In the genomic region with DNA sequence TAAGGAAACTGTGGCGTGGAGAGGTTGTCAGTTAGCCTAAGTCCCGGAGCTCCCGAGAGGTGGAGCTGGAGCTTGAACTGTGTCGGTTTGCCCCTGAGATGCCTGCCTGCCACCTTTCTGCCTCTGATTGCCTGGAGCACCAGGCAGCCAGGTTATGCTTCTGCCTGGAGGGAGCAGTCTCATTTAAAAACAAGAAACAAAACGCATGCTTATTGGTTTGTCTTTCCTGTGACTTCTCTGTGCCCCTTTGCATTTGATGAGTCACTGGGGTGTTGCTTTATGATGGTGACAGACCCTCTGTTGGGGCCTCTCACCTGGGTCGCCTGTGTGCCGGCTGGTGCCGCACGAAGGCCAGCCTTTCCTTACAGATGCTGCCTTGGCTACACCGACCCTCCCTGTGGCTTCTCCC, we compare ENCODE assay signal across 23 cellular contexts. TPM values are rescaled to one million over a fixed set of nuclear protein-coding genes. Genes with fewer than 3 reads are reported as not detected.
DNase-seq lines count a peak whose midpoint lies in the region; ATAC-seq, FAIRE-seq and TF ChIP-seq lines count a peak whose summit lies in the region.
"Had no signal": no experiment of that assay in that cellular context is flagged by ENCODE, and none has a peak within 500 bp of the region (broad histone marks: within the 10 kb centered on the region; RNA-seq: fewer than 3 reads in every experiment).

No MANE protein-coding gene starts in this region.

- no peak overlapping the region for H3K4me2 ChIP-seq in A549
- H3K4me2 ChIP-seq in mesenchymal stem cell (ENCODE audit: low read length, poor library complexity, severe bottlenecking): no peak overlapping the region
- H3K4me2 ChIP-seq: neural progenitor cell had no signal

- no peak overlapping the region for H2BK12ac ChIP-seq in mesenchymal stem cell (ENCODE audit: low read length in 2 of 2)

- peaks cover 59% of the 10 kb centered on the region for H3K4me1 Mint-ChIP-seq in activated naive CD8-positive, alpha-beta T cell treated with anti-CD3 and anti-CD28 coated beads, Interleukin-2, amount 50 U/mL, for 24 hours

- H3K4me1 ChIP-seq in A549: peaks cover 52% of the 10 kb centered on the region
- H3K4me1 ChIP-seq in HUES48 (ENCODE audit: control insufficient read depth, insufficient read depth, low read length): peaks cover 46% of the 10 kb centered on the region
- peaks cover 29% of the 10 kb centered on the region for H3K4me1 ChIP-seq in mesenchymal stem cell (ENCODE audit: control insufficient read depth, insufficient read depth, low read depth, low read length)

- H3K27me3 ChIP-seq in HUES48 (ENCODE audit: control insufficient read depth, insufficient read depth, low read length): no peaks in the 10 kb centered on the region
- no peaks in the 10 kb centered on the region for H3K27me3 ChIP-seq in mesenchymal stem cell (ENCODE audit: control insufficient read depth in 1 of 2, insufficient read depth in 1 of 2, low read length in 2 of 2)
- H3K27me3 ChIP-seq: ascending aorta, heart right ventricle, neural progenitor cell, transverse colon had no signal

- H3K4me3 ChIP-seq in A549 (no peak overlapping the region), HUES48 (ENCODE audit: low read depth, low read length) (no peak overlapping the region), mesenchymal stem cell (ENCODE audit: insufficient read depth in 1 of 2, low read depth in 1 of 2, low read length in 2 of 2) (no peak overlapping the region)
- H3K4me3 ChIP-seq: ascending aorta, heart right ventricle, neural progenitor cell, psoas muscle, transverse colon had no signal

- H3K27me3 Mint-ChIP-seq in activated naive CD8-positive, alpha-beta T cell treated with anti-CD3 and anti-CD28 coated beads, Interleukin-2, amount 50 U/mL, for 24 hours: no peaks in the 10 kb centered on the region

- H3K27ac ChIP-seq in A549 (peak overlapping the region in 1 of 2 experiments; percentile 41; a peak in 1 of 6 replicates), HUES48 (ENCODE audit: low read depth, low read length) (peak overlapping the region; percentile 70), mesenchymal stem cell (ENCODE audit: low read length, poor library complexity, severe bottlenecking) (no peak overlapping the region)
- H3K27ac ChIP-seq: ascending aorta, HL-60, neural progenitor cell, psoas muscle, transverse colon had no signal

- no peak overlapping the region for H3K14ac ChIP-seq in mesenchymal stem cell (ENCODE audit: low read length in 2 of 2)

- no peak overlapping the region for H3K27ac Mint-ChIP-seq in activated naive CD8-positive, alpha-beta T cell treated with anti-CD3 and anti-CD28 coated beads, Interleukin-2, amount 50 U/mL, for 24 hours
- H3K27ac Mint-ChIP-seq: neural progenitor cell had no signal

- H3K9ac ChIP-seq in HUES48 (ENCODE audit: low read depth, low read length) (no peak overlapping the region), mesenchymal stem cell (ENCODE audit: low read length) (no peak overlapping the region)
- H3K9ac ChIP-seq: neural progenitor cell had no signal

- POLR2A ChIA-PET in A549 (lab: Yijun Ruan, JAX): no interaction called here

- H2BK120ac ChIP-seq in mesenchymal stem cell (ENCODE audit: low read depth, low read length): no peak overlapping the region

- H3K36me3 Mint-ChIP-seq in activated naive CD8-positive, alpha-beta T cell treated with anti-CD3 and anti-CD28 coated beads, Interleukin-2, amount 50 U/mL, for 24 hours (ENCODE audit: low read depth): peaks cover 3% of the 10 kb centered on the region

- CTCF ChIA-PET in A549 (lab: Yijun Ruan, JAX): interaction anchor here (1.4 to 1.5 kb wide), 2 partner anchors 19 to 113 kb away, joined by 4 to 5 read pairs; no protein-coding TSS in a partner anchor

- TF ChIP-seq POLR2A in A549 (IDR thresholded peaks at IDR 0.05; ENCODE audit: low read length) (no peak), GM12891 (IDR thresholded peaks at IDR 0.05; ENCODE audit: low read depth, low read length) (no peak)

- peak overlapping the region; percentile 55 for H4K8ac ChIP-seq in mesenchymal stem cell (ENCODE audit: low read length)

- no peak overlapping the region for H2AFZ ChIP-seq in mesenchymal stem cell (ENCODE audit: low read depth, low read length)
- H2AFZ ChIP-seq: neural progenitor cell had no signal

- no peak for TF ChIP-seq EP300 in A549 (IDR thresholded peaks at IDR 0.05)

- WGBS in A549 (ENCODE audit: missing lambda C conversion rate): 82% methylated on average over 10 of the region's 10 CpGs
- WGBS in mesenchymal stem cell: 82% methylated on average over 10 of the region's 10 CpGs

- H3K23ac ChIP-seq in mesenchymal stem cell (ENCODE audit: low read length in 2 of 2): no peak overlapping the region

- FAIRE-seq in A549 (lab: Jason Lieb, UNC) (no peak), GM12891 (lab: Jason Lieb, UNC) (no peak)
- FAIRE-seq: keratinocyte had no signal

- no peak overlapping the region for H4K91ac ChIP-seq in mesenchymal stem cell (ENCODE audit: low read length)

- H3K79me1 ChIP-seq in mesenchymal stem cell (replicated peaks; ENCODE audit: low read length, poor library complexity, severe bottlenecking): peaks cover 7% of the 10 kb centered on the region

- no peak overlapping the region for H3K4me3 Mint-ChIP-seq in activated naive CD8-positive, alpha-beta T cell treated with anti-CD3 and anti-CD28 coated beads, Interleukin-2, amount 50 U/mL, for 24 hours
- H3K4me3 Mint-ChIP-seq: neural progenitor cell had no signal

- H3K9me3 ChIP-seq in A549 (no peaks in the 10 kb centered on the region), HUES48 (ENCODE audit: control insufficient read depth, insufficient read depth, low read length) (no peaks in the 10 kb centered on the region), mesenchymal stem cell (ENCODE audit: control insufficient read depth, low read length) (no peaks in the 10 kb centered on the region)
- H3K9me3 ChIP-seq: ascending aorta, heart right ventricle, psoas muscle, transverse colon had no signal

- H2BK15ac ChIP-seq in mesenchymal stem cell (ENCODE audit: low read depth, poor library complexity, severe bottlenecking): no peak overlapping the region

- no peaks in the 10 kb centered on the region for H3K36me3 ChIP-seq in HUES48 (ENCODE audit: control insufficient read depth, insufficient read depth, low read length)
- peaks cover 5 to 8% of the 10 kb centered on the region in 2 experiments for H3K36me3 ChIP-seq in mesenchymal stem cell (ENCODE audit: control insufficient read depth in 1 of 2, insufficient read depth in 2 of 2, low read depth in 1 of 2, low read length in 2 of 2)
- H3K36me3 ChIP-seq: neural progenitor cell, transverse colon had no signal

- no peak overlapping the region for H2BK5ac ChIP-seq in mesenchymal stem cell (ENCODE audit: low read depth, low read length, poor library complexity, severe bottlenecking)

- no peak overlapping the region for H3K4ac ChIP-seq in mesenchymal stem cell (ENCODE audit: low read depth in 1 of 2, low read length in 2 of 2)

- no peak for TF ChIP-seq RAD21 in A549 (conservative IDR thresholded peaks at IDR 0.05 in 1 of 2, IDR thresholded peaks at IDR 0.05 in 1 of 2)

- H2AK5ac ChIP-seq in mesenchymal stem cell (ENCODE audit: low read length, severe bottlenecking): no peak overlapping the region

- no peak for TF ChIP-seq CTCF in A549 (IDR thresholded peaks at IDR 0.05)

- no peaks in the 10 kb centered on the region for H3K9me3 Mint-ChIP-seq in activated naive CD8-positive, alpha-beta T cell treated with anti-CD3 and anti-CD28 coated beads, Interleukin-2, amount 50 U/mL, for 24 hours

- ATAC-seq in A549 (no peak; a peak in 2 of 6 replicates), GM19324 (IDR thresholded peaks at IDR 0.05; ENCODE audit: low FRiP score, unreplicated experiment) (no peak), GM18909 (IDR thresholded peaks at IDR 0.05; ENCODE audit: poor library complexity, unreplicated experiment) (no peak)
- ATAC-seq in activated naive CD8-positive, alpha-beta T cell treated with anti-CD3 and anti-CD28 coated beads, Interleukin-2, amount 50 U/mL, for 24 hours: peak; percentile 68
- ATAC-seq: HCT116, heart right ventricle, psoas muscle had no signal

- DNase-seq in A549 (ENCODE audit: low read depth in 1 of 2, low spot score in 1 of 2) (no peak), mesenchymal stem cell (no peak), NOMO-1 (lab: John Stamatoyannopoulos, UW; ENCODE audit: unreplicated experiment in 2 of 2) (no peak), GM12891 (ENCODE audit: insufficient read length, low spot score) (no peak)
- no peak for DNase-seq in activated naive CD8-positive, alpha-beta T cell treated with anti-CD3 and anti-CD28 coated beads, Interleukin-2, amount 50 U/mL, for 24 hours
- DNase-seq: activated effector memory CD4-positive, alpha-beta T cell treated with Interleukin-2 at 50 U/mL for 16 hours; COR-L47; heart right ventricle; KG1; NCI-H2029 treated with DMSO at 0.1 percent for 48 hours; psoas muscle; stimulated activated CD4-positive, alpha-beta T cell treated with anti-CD3 and anti-CD28 coated beads, Interleukin-12 subunit alpha, Interleukin-12 subunit beta, amount 100 ng/mL, for 4 hours; stimulated activated naive CD4-positive, alpha-beta T cell; T-helper 1 cell; transverse colon had no signal

- peak overlapping the region in 1 of 2 experiments; percentile 41 for H3K18ac ChIP-seq in mesenchymal stem cell (ENCODE audit: low read depth in 1 of 2, low read length in 2 of 2)

TF ChIP-seq in A549, 52 proteins besides CTCF, POLR2A, EP300 and RAD21 (continues in another document):
- TF ChIP-seq HOXB5 (CRISPR knock-in tag; IDR thresholded peaks at IDR 0.05) (no peak), KDM5A (IDR thresholded peaks at IDR 0.05) (no peak)

TF ChIP-seq in GM12891, 5 proteins besides CTCF, POLR2A, EP300 and RAD21 (continues in another document):
- TF ChIP-seq PAX5 (IDR thresholded peaks at IDR 0.05; ENCODE audit: insufficient read depth, low read length, severe bottlenecking): no peak
- no peak for TF ChIP-seq POU2F2 (IDR thresholded peaks at IDR 0.05; ENCODE audit: low read depth, low read length)
- TF ChIP-seq TAF1 (IDR thresholded peaks at IDR 0.05; ENCODE audit: low read depth, low read length): no peak

RNA-seq across cellular contexts. Expression of a gene that starts 12.2 kb away (rescaled TPM):
- 60.4 and 72.6 TPM in 2 replicates for polyA plus RNA-seq in A549 (2011; rRNA removed)
- 74.8 and 78.3 TPM in 2 replicates for polyA plus RNA-seq in A549 (2012; cell fraction: cytosol; rRNA removed)
- polyA plus RNA-seq in A549 (2012; cell fraction: nucleus; rRNA removed): 123 and 157 TPM in 2 replicates
- 39.4 to 45.7 TPM (median 41.3 TPM) in 3 replicates for polyA plus RNA-seq in A549 (2017; fragmentation: RNase III; extraction: RNeasy Plus Mini Kit Qiagen cat#74134 plus additional on column Dnase treatment)
- polyA minus RNA-seq in A549 (2011; rRNA and poly(A)+ RNA removed): 115 and 145 TPM in 2 replicates
- polyA plus RNA-seq in mesenchymal stem cell (2013, experiment 1 of 2): 75.8 TPM
- 83.6 TPM for polyA plus RNA-seq in mesenchymal stem cell (2013, experiment 2 of 2)
- 17.8 TPM for polyA plus RNA-seq in GM12891 (2012; ENCODE audit: low read depth, missing spikeins)

RNA-seq across cellular contexts. Expression of a gene that starts 27.2 kb away (rescaled TPM):
- polyA plus RNA-seq in A549 (2011; rRNA removed) (53.8 and 58.4 TPM in 2 replicates), A549 (2017; fragmentation: RNase III; extraction: RNeasy Plus Mini Kit Qiagen cat#74134 plus additional on column Dnase treatment) (70.5 to 74.4 TPM (median 70.6 TPM) in 3 replicates)
- 86.9 and 87.3 TPM in 2 replicates for polyA plus RNA-seq in A549 (2012; cell fraction: cytosol; rRNA removed)
- 85.8 and 99.4 TPM in 2 replicates for polyA plus RNA-seq in A549 (2012; cell fraction: nucleus; rRNA removed)
- 56.0 and 69.2 TPM in 2 replicates for polyA minus RNA-seq in A549 (2011; rRNA and poly(A)+ RNA removed)
- 67.7 TPM for polyA plus RNA-seq in mesenchymal stem cell (2013, experiment 1 of 2)
- 65.9 TPM for polyA plus RNA-seq in mesenchymal stem cell (2013, experiment 2 of 2)
- 31.2 TPM for polyA plus RNA-seq in GM12891 (2012; ENCODE audit: low read depth, missing spikeins)
